21 cellular contexts compared by ENCODE assay signal in genomic region chr1:24311731-24312130, GRCh38. TPM values are rescaled to one million over a fixed set of nuclear protein-coding genes. Genes with fewer than 3 reads are reported as not detected.
"Had no signal": no experiment of that assay in that cellular context is flagged by ENCODE, and none has a peak within 500 bp of the region (broad histone marks: within the 10 kb centered on the region; RNA-seq: fewer than 3 reads in every experiment).

No MANE protein-coding gene starts in this region.

- ATAC-seq: activated CD8-positive, alpha-beta T cell treated with anti-CD3 and anti-CD28 coated beads, Interleukin-2, amount 10 ng/mL, durations not matched to agents 7 days and 5 days; gastrocnemius medialis; heart right ventricle; stimulated activated effector memory CD8-positive, alpha-beta T cell treated with anti-CD3 and anti-CD28 coated beads, Interleukin-12 subunit alpha, Interleukin-12 subunit beta, amount 100 ng/mL, for 72 hours had no signal

- H3K27ac ChIP-seq: coronary artery, gastrocnemius medialis, heart right ventricle, left ventricle myocardium inferior, parathyroid adenoma, right atrium auricular region, thyroid gland, vagina, WERI-Rb-1 had no signal

- H3K4me1 Mint-ChIP-seq: neural crest cell; stimulated activated effector memory CD8-positive, alpha-beta T cell treated with anti-CD3 and anti-CD28 coated beads, Interleukin-12 subunit alpha, Interleukin-12 subunit beta, amount 100 ng/mL, for 72 hours had no signal

- H3K36me3 Mint-ChIP-seq: stimulated activated effector memory CD8-positive, alpha-beta T cell treated with anti-CD3 and anti-CD28 coated beads, Interleukin-12 subunit alpha, Interleukin-12 subunit beta, amount 100 ng/mL, for 72 hours had no signal

- H3K4me1 ChIP-seq: gastrocnemius medialis, heart right ventricle, left ventricle myocardium inferior, parathyroid adenoma, right atrium auricular region, vagina had no signal

- H3K4me3 Mint-ChIP-seq: activated CD8-positive, alpha-beta T cell treated with anti-CD3 and anti-CD28 coated beads, Interleukin-2, amount 10 ng/mL, durations not matched to agents 7 days and 5 days; neural crest cell; stimulated activated effector memory CD8-positive, alpha-beta T cell treated with anti-CD3 and anti-CD28 coated beads, Interleukin-12 subunit alpha, Interleukin-12 subunit beta, amount 100 ng/mL, for 72 hours had no signal

- H3K27ac Mint-ChIP-seq: activated CD8-positive, alpha-beta T cell treated with anti-CD3 and anti-CD28 coated beads, Interleukin-2, amount 10 ng/mL, durations not matched to agents 7 days and 5 days; stimulated activated effector memory CD8-positive, alpha-beta T cell treated with anti-CD3 and anti-CD28 coated beads, Interleukin-12 subunit alpha, Interleukin-12 subunit beta, amount 100 ng/mL, for 72 hours had no signal

- H3K27me3 ChIP-seq: right atrium auricular region, thyroid gland, vagina had no signal

- DNase-seq: activated CD4-positive, alpha-beta T cell treated with anti-CD3 and anti-CD28 coated beads for 48 hours; activated CD8-positive, alpha-beta memory T cell treated with anti-CD3 and anti-CD28 coated beads, Interleukin-2, amount 50 U/mL, for 48 hours; activated CD8-positive, alpha-beta T cell treated with anti-CD3 and anti-CD28 coated beads, Interleukin-2, amount 10 ng/mL, durations not matched to agents 7 days and 5 days; aorta; effector CD4-positive, alpha-beta T cell; gastrocnemius medialis; heart right ventricle; kidney; left ventricle myocardium inferior; mesendoderm; small intestine; thyroid gland; WERI-Rb-1 had no signal

- H3K9me3 Mint-ChIP-seq: neural crest cell; stimulated activated effector memory CD8-positive, alpha-beta T cell treated with anti-CD3 and anti-CD28 coated beads, Interleukin-12 subunit alpha, Interleukin-12 subunit beta, amount 100 ng/mL, for 72 hours had no signal

- H3K9me3 ChIP-seq: gastrocnemius medialis, heart right ventricle, left ventricle myocardium inferior, right atrium auricular region, thyroid gland, vagina had no signal

- H3K4me3 ChIP-seq: coronary artery, gastrocnemius medialis, heart right ventricle, left ventricle myocardium inferior, right atrium auricular region, thyroid gland, vagina had no signal

- H3K36me3 ChIP-seq: gastrocnemius medialis, heart right ventricle, left ventricle myocardium inferior, right atrium auricular region, thyroid gland, vagina, WERI-Rb-1 had no signal

RNA-seq across cellular contexts. Expression of gene GRHL3, which starts 7.4 kb away (rescaled TPM):
- total RNA-seq: activated CD8-positive, alpha-beta T cell treated with anti-CD3 and anti-CD28 coated beads, Interleukin-2, amount 10 ng/mL, durations not matched to agents 7 days and 5 days; aorta; endothelial cell of umbilical vein; fibroblast of lung; gastrocnemius medialis; heart right ventricle; left ventricle myocardium inferior had no signal
- polyA plus RNA-seq: endothelial cell of umbilical vein had no signal
